26 cellular contexts compared by ENCODE assay signal in the genomic region with DNA sequence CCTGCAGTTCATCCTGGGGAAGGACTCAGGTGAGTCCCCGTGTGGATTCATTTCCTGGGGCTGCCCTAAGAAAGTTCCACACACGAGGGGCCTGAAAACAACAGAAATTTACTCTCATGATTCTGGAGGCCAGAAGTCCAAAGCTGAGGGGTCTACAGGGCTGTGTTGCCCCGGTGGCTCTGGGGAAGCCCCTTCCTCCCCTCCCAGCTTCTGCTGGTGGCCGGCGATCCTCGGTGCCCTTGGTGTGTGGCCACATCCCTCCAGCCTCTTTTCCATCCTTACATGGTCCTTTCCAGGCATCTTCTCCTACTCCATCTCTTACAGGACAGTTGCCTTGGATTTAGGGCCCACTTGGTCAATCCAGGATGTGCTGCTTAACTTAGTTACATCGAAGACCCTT.
"Had no signal": no experiment of that assay in that cellular context is flagged by ENCODE, and none has a peak within 500 bp of the region (broad histone marks: within the 10 kb centered on the region; RNA-seq: fewer than 3 reads in every experiment).

No MANE protein-coding gene starts in this region.

- H3K4me2 ChIP-seq: smooth muscle cell had no signal

- H3K4me3 Mint-ChIP-seq: activated CD8-positive, alpha-beta T cell treated with anti-CD3 and anti-CD28 coated beads, Interleukin-2, amount 10 ng/mL, durations not matched to agents 7 days and 5 days; activated naive CD4-positive, alpha-beta T cell treated with anti-CD3 and anti-CD28 coated beads, Interleukin-2, amount 10 ng/mL, durations not matched to agents 7 days and 5 days; activated naive CD8-positive, alpha-beta T cell treated with anti-CD3 and anti-CD28 coated beads, Interleukin-2, amount 10 ng/mL, durations not matched to agents 7 days and 5 days; type B pancreatic cell had no signal

- H3K9me3 Mint-ChIP-seq: activated naive CD4-positive, alpha-beta T cell treated with anti-CD3 and anti-CD28 coated beads, Interleukin-2, amount 10 ng/mL, durations not matched to agents 7 days and 5 days; activated naive CD8-positive, alpha-beta T cell treated with anti-CD3 and anti-CD28 coated beads, Interleukin-2, amount 10 ng/mL, durations not matched to agents 7 days and 5 days; immature natural killer cell; type B pancreatic cell had no signal

- H3K36me3 ChIP-seq: brain microvascular endothelial cell, thoracic aorta, WERI-Rb-1 had no signal

- H3K36me3 Mint-ChIP-seq: type B pancreatic cell had no signal

- FAIRE-seq: astrocyte, TTC549 had no signal

- H3K9ac ChIP-seq: parathyroid adenoma had no signal

- DNase-seq: activated CD4-positive, alpha-beta T cell treated with anti-CD3 and anti-CD28 coated beads, Interleukin-2, amount 50 U/mL, for 1 hour; activated CD4-positive, CD25-positive, alpha-beta regulatory T cell treated with anti-CD3 and anti-CD28 coated beads, Interleukin-2, amount 50 U/mL, for 72 hours; activated CD8-positive, alpha-beta T cell treated with anti-CD3 and anti-CD28 coated beads, Interleukin-2, amount 10 ng/mL, durations not matched to agents 7 days and 5 days; activated gamma-delta T cell; activated naive CD4-positive, alpha-beta T cell treated with anti-CD3 and anti-CD28 coated beads, Interleukin-2, amount 10 ng/mL, durations not matched to agents 7 days and 5 days; activated naive CD8-positive, alpha-beta T cell treated with anti-CD3 and anti-CD28 coated beads, Interleukin-2, amount 10 ng/mL, durations not matched to agents 7 days and 5 days; brain microvascular endothelial cell; caudate nucleus; cortex of kidney; foreskin fibroblast; hypothalamus; immature natural killer cell; kidney glomerular epithelial cell; occipital lobe; stimulated activated CD4-positive, alpha-beta T cell treated with anti-CD3 and anti-CD28 coated beads, Interleukin-15, amount 100 ng/mL, for 24 hours; stimulated activated naive CD4-positive, alpha-beta T cell treated with Interleukin-2 at 50 U/mL for 16 hours; WERI-Rb-1 had no signal

- H3K27ac ChIP-seq: brain microvascular endothelial cell, parathyroid adenoma, psoas muscle, SK-N-MC, thoracic aorta, WERI-Rb-1 had no signal

- H3K27me3 Mint-ChIP-seq: activated naive CD8-positive, alpha-beta T cell treated with anti-CD3 and anti-CD28 coated beads, Interleukin-2, amount 10 ng/mL, durations not matched to agents 7 days and 5 days; type B pancreatic cell had no signal

- H3K27me3 ChIP-seq: brain microvascular endothelial cell, heart left ventricle had no signal

- H3K9me3 ChIP-seq: heart left ventricle, psoas muscle, thoracic aorta had no signal

- H3K4me3 ChIP-seq: heart left ventricle, psoas muscle, SK-N-MC, smooth muscle cell, thoracic aorta had no signal

- H3K27ac Mint-ChIP-seq: activated naive CD4-positive, alpha-beta T cell treated with anti-CD3 and anti-CD28 coated beads, Interleukin-2, amount 10 ng/mL, durations not matched to agents 7 days and 5 days; activated naive CD8-positive, alpha-beta T cell treated with anti-CD3 and anti-CD28 coated beads, Interleukin-2, amount 10 ng/mL, durations not matched to agents 7 days and 5 days had no signal
